In the genomic region with DNA sequence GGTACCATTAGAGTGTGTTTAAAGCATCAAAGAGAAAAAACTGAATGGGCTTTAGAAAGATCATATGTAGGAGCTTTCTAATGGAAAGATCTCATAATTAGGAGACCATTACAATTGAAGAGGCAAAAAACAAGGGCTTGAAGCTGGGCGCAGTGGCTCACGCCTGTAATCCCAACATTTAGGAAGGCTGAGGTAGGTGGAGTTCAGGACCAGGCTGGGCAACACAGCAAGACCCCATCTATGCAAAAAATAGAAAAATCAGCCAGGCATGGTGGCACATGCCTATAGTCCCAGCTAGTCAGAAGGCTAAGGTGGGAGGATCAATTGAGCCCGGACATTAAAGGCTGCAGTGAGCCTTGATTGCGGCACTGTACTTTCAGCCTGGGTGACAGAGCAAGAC, we compare ENCODE assay signal across 1 cellular context.
TF ChIP-seq lines count a peak whose summit lies in the region.

No MANE protein-coding gene starts in this region.

TF ChIP-seq in K562, 482 proteins besides CTCF, POLR2A, EP300 and RAD21:
- TF ChIP-seq ELF4 (CRISPR knock-in tag; IDR thresholded peaks at IDR 0.05), result no peak
- peak; percentile 61; the same call in 1 of the 2 replicates for TF ChIP-seq ZNF121 (CRISPR knock-in tag; conservative IDR thresholded peaks at IDR 0.05)
